In the genomic region with DNA sequence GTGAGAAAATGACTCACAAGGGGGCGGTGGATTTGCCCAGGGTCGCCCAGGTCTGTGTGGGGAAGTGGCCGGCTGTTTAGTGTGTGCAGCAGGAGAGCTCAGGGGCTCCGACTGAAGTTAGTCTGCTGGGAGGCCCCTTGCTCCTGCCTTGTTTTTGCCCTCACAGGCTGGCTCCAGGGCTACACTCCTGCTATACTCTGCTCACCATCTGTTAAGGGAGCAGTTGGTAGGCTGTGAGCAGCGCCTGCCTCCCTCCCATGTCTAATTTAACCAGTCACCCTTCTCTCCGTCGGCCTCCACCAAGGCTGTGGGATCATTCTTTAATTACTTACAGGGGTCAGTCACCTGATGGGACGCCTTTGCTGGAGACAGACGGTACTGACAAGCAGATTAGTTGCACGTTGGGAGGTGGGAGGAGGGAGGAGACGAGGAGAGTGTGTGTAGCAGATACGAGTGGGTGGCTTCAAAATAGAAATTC, we compare ENCODE assay signal across 10 cellular contexts. TPM values are rescaled to one million over a fixed set of nuclear protein-coding genes. Genes with fewer than 3 reads are reported as not detected.
DNase-seq lines count a peak whose midpoint lies in the region; ATAC-seq and TF ChIP-seq lines count a peak whose summit lies in the region.
"Had no signal": no experiment of that assay in that cellular context is flagged by ENCODE, and none has a peak within 500 bp of the region (broad histone marks: within the 10 kb centered on the region; RNA-seq: fewer than 3 reads in every experiment).

No MANE protein-coding gene starts in this region.

- CTCF ChIA-PET in Calu3 (lab: Charles Lee) = no interaction called here

- H3K9me3 Mint-ChIP-seq in immature natural killer cell (no peaks in the 10 kb centered on the region), Calu3 (ENCODE audit: low read depth, unreplicated experiment) (no peaks in the 10 kb centered on the region)
- H3K9me3 Mint-ChIP-seq: CD8-positive, alpha-beta memory T cell; naive B cell had no signal

- H3K27ac Mint-ChIP-seq in T-helper 17 cell (peak overlapping the region; percentile 32), immature natural killer cell (peak overlapping the region in 4 of 6 donors; percentile 12 to 26 (median 20)), Calu3 (ENCODE audit: unreplicated experiment) (no peak overlapping the region)

- intact Hi-C loops in Calu3 (cut with micrococcal nuclease; ENCODE audit: unreplicated experiment) = loop anchor here (5.0 to 10.0 kb wide), 2 partner anchors 34 to 137 kb away; a partner anchor contains a TSS

- no peak overlapping the region for H3K9ac ChIP-seq in HUES48 (ENCODE audit: low read depth, low read length)

- no peaks in the 10 kb centered on the region for H3K27me3 ChIP-seq in HUES48 (ENCODE audit: control insufficient read depth, insufficient read depth, low read length)

- no peaks in the 10 kb centered on the region for H3K36me3 ChIP-seq in HUES48 (ENCODE audit: control insufficient read depth, insufficient read depth, low read length)

- BruUV-seq in Calu3 (replicated peaks; lab: Mats Ljungman, UMichigan) = no TSS peak

- H3K27me3 Mint-ChIP-seq in T-helper 17 cell (no peaks in the 10 kb centered on the region), immature natural killer cell (ENCODE audit: low read depth in 3 of 3) (peaks cover 0 to 2% (median 0%) of the 10 kb centered on the region in 3 donors), Calu3 (ENCODE audit: unreplicated experiment) (no peaks in the 10 kb centered on the region)
- H3K27me3 Mint-ChIP-seq: CD8-positive, alpha-beta memory T cell; naive B cell had no signal

- H3K36me3 Mint-ChIP-seq in T-helper 17 cell (ENCODE audit: low read depth) (no peaks in the 10 kb centered on the region), immature natural killer cell (peaks cover 0 to 4% (median 0%) of the 10 kb centered on the region in 3 donors), Calu3 (ENCODE audit: insufficient read depth, unreplicated experiment) (no peaks in the 10 kb centered on the region)
- H3K36me3 Mint-ChIP-seq: naive B cell had no signal

- H3K4me3 ChIP-seq in HUES48 (ENCODE audit: low read depth, low read length) = no peak overlapping the region

- peaks cover 72% of the 10 kb centered on the region for H3K4me1 ChIP-seq in HUES48 (ENCODE audit: control insufficient read depth, insufficient read depth, low read length)

- TF ChIP-seq CTCF in Calu3 (IDR thresholded peaks at IDR 0.05; ENCODE audit: unreplicated experiment) = no peak

- peak overlapping the region; percentile 22 for H3K27ac ChIP-seq in HUES48 (ENCODE audit: low read depth, low read length)

- H3K9me3 ChIP-seq in HUES48 (ENCODE audit: control insufficient read depth, insufficient read depth, low read length) = no peaks in the 10 kb centered on the region
- H3K9me3 ChIP-seq in T-helper 17 cell (ENCODE audit: control insufficient read depth, low read length, poor library complexity, severe bottlenecking) = no peaks in the 10 kb centered on the region

- ATAC-seq in T-helper 17 cell (no peak), HG03439 (IDR thresholded peaks at IDR 0.05; ENCODE audit: unreplicated experiment) (no peak)
- peak; percentile 47 for ATAC-seq in stimulated activated naive CD8-positive, alpha-beta T cell treated with anti-CD3 and anti-CD28 coated beads, Interleukin-15, Interleukin-2, amounts not matched to agents 100 U/mL and 50 U/mL, for 24 hours

- DNase-seq in T-helper 17 cell (no peak), immature natural killer cell (no peak), Calu3 (no peak), NCI-H2107 treated with DMSO at 0.1 percent for 48 hours (lab: John Stamatoyannopoulos, UW; ENCODE audit: unreplicated experiment) (no peak)
- no peak for DNase-seq in stimulated activated naive CD8-positive, alpha-beta T cell treated with anti-CD3 and anti-CD28 coated beads, Interleukin-15, Interleukin-2, amounts not matched to agents 100 U/mL and 50 U/mL, for 24 hours
- DNase-seq: CD8-positive, alpha-beta memory T cell; foreskin melanocyte; naive B cell had no signal

- H3K4me3 Mint-ChIP-seq in T-helper 17 cell (no peak overlapping the region), immature natural killer cell (peak overlapping the region in 1 of 5 donors; percentile 15), Calu3 (ENCODE audit: low read depth, unreplicated experiment) (no peak overlapping the region)
- H3K4me3 Mint-ChIP-seq: CD8-positive, alpha-beta memory T cell; naive B cell had no signal

- H3K4me1 Mint-ChIP-seq in T-helper 17 cell = peaks cover 10% of the 10 kb centered on the region
- peaks cover 15 to 55% of the 10 kb centered on the region in 2 donors for H3K4me1 Mint-ChIP-seq in immature natural killer cell
- peaks cover 30% of the 10 kb centered on the region for H3K4me1 Mint-ChIP-seq in Calu3 (ENCODE audit: low read depth, unreplicated experiment)

RNA-seq across cellular contexts. Expression of a gene that starts 35.5 kb away (rescaled TPM):
- total RNA-seq in T-helper 17 cell (10 to 100 TPM; 36.7 to 46.7 TPM), Calu3 (2022) (3.6 and 4.5 TPM in 2 replicates)
- 1 to 10 TPM; 1.8 to 5.6 (median 2.6) TPM for polyA plus RNA-seq in immature natural killer cell
